Comparison of ENCODE assay signal across 8 cellular contexts in genomic region chr12:389138-390096, GRCh38. TPM values are rescaled to one million over a fixed set of nuclear protein-coding genes. Genes with fewer than 3 reads are reported as not detected.
A peak's percentile ranks its signal among the peaks of the same experiment; 100 is the strongest.
DNase-seq lines count a peak whose midpoint lies in the region; TF ChIP-seq lines count a peak whose summit lies in the region.

KDM5A (minus strand) TSS chr12:389320; CDS start chr12:389091, 229 bp downstream.

- H3K4me1 ChIP-seq in testis: peaks cover 13% of the 10 kb centered on the region

- H3K27ac ChIP-seq in testis: peak within 1 kb of the TSS; percentile 91 to 94

- 1% methylated on average over 31 to 53 of the region's 53 CpGs for WGBS in testis, 2 donors

- intact Hi-C loops in testis (cut with DNase I; ENCODE audit: low total_unique reads): no loop called here

- TF ChIP-seq POLR2A in testis (IDR thresholded peaks at IDR 0.05): no peak

- H3K36me3 ChIP-seq in MG63 (peaks cover 15% of the 10 kb centered on the region), testis (ENCODE audit: low read depth, missing control alignments) (no peaks in the 10 kb centered on the region)

- H3K9me3 ChIP-seq in MG63 (no peaks in the 10 kb centered on the region), testis (no peaks in the 10 kb centered on the region)

- peak; percentile 91 for DNase-seq in EH (ENCODE audit: low read depth)
- peak; percentile 90 for DNase-seq in H4 (ENCODE audit: low spot score)
- peak; percentile 91 for DNase-seq in MG63
- peak; percentile 79 to 89 for DNase-seq in activated T-helper 1 cell treated with anti-CD3 and anti-CD28 coated beads, Interleukin-2, amount 50 U/mL, for 16 hours (ENCODE audit: low read depth in 1 of 2, low spot score in 1 of 2)
- DNase-seq in foreskin melanocyte: peak; percentile 96
- DNase-seq in occipital lobe (lab: John Stamatoyannopoulos, UW): no peak
- DNase-seq in testis: peak; percentile 94
- DNase-seq in effector CD8-positive, alpha-beta T cell (lab: John Stamatoyannopoulos, UW): no peak

- TF ChIP-seq CTCF in testis (IDR thresholded peaks at IDR 0.05): no peak

- H3K4me3 ChIP-seq in MG63 (peak within 1 kb of the TSS; percentile 92), testis (peak within 1 kb of the TSS; percentile 88 to 97)

- H3K27me3 ChIP-seq in MG63 (no peaks in the 10 kb centered on the region), testis (no peaks in the 10 kb centered on the region)

RNA-seq across cellular contexts. Expression of gene KDM5A, which starts in this region (rescaled TPM):
- total RNA-seq in H4 (2014; rRNA removed; shearing (Covaris generic)): 28.4 and 32.2 TPM in 2 replicates
- total RNA-seq in MG63 (2014; rRNA removed; shearing (Covaris generic); ENCODE audit: low replicate concordance): 28.1 and 31.4 TPM in 2 replicates
- total RNA-seq in occipital lobe (74.4 TPM), testis (100 to 1,000 TPM; 113 to 127 TPM)
- polyA plus RNA-seq in testis (ENCODE audit: insufficient read depth, low read depth, low replicate concordance): 41.7 TPM

Comparison
In these comparisons a context has a peak if more than half of its experiments do, and no peak if none do; other contexts are left out.
1. DNase-seq: peak in EH (single experiment), H4 (single experiment), MG63 (single experiment), activated T-helper 1 cell treated with anti-CD3 and anti-CD28 coated beads, Interleukin-2, amount 50 U/mL, for 16 hours (2 of 2), foreskin melanocyte (single experiment) and testis (single experiment); none in occipital lobe (single experiment) and effector CD8-positive, alpha-beta T cell (single experiment).